Comparison of ENCODE assay signal across 1 cellular context in genomic region chr20:59122377-59122932, GRCh38.
TF ChIP-seq lines count a peak whose summit lies in the region.

No MANE protein-coding gene starts in this region.

TF ChIP-seq in WTC11, 78 proteins besides CTCF, POLR2A, EP300 and RAD21 (continued from another document):
- TF ChIP-seq NFATC4 (CRISPR knock-in tag; IDR thresholded peaks at IDR 0.05) (no peak), E2F1 (CRISPR knock-in tag; IDR thresholded peaks at IDR 0.05) (no peak), FOXP4 (CRISPR knock-in tag; IDR thresholded peaks at IDR 0.05) (no peak), JUN (CRISPR knock-in tag; IDR thresholded peaks at IDR 0.05) (no peak), ARID4B (CRISPR knock-in tag; IDR thresholded peaks at IDR 0.05; ENCODE audit: borderline replicate concordance) (no peak), ATF3 (CRISPR knock-in tag; conservative IDR thresholded peaks at IDR 0.05) (no peak), TCF7 (CRISPR knock-in tag; IDR thresholded peaks at IDR 0.05; ENCODE audit: low read depth) (no peak)
